Comparison of ENCODE assay signal across 6 cellular contexts in genomic region chr3:134876836-134877235, GRCh38.
"Had no signal": no experiment of that assay in that cellular context is flagged by ENCODE, and none has a peak within 500 bp of the region (broad histone marks: within the 10 kb centered on the region; RNA-seq: fewer than 3 reads in every experiment).

No MANE protein-coding gene starts in this region.

- ATAC-seq: HepG2, K562 had no signal

- H3K36me3 Mint-ChIP-seq: IgD-negative memory B cell had no signal

- H3K4me3 Mint-ChIP-seq: IgD-negative memory B cell had no signal

- DNase-seq: IMR-90, KBM-7 had no signal

- H3K4me3 ChIP-seq: K562 had no signal

- H3K27ac ChIP-seq: HL-60 had no signal
